2 cellular contexts compared by ENCODE assay signal in the genomic region with DNA sequence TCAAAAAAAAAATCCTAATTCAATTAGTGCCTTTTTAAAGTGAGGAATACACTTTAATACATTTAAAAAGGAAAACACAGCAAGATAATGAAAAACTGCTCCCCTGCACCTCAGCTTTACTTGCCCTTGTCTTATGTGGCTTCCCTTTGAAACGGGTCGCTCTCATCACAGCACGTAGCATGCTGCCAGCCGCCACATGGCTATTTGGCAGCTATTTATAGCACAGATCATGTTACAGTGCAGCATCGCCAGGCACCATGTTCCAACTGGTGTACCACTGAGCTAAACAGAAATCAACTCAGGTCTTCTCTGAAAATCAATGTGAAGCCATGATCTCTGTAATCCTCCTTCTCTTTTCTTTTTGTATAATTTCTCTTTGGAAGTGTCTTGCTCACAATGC.
TF ChIP-seq lines count a peak whose summit lies in the region.

No MANE protein-coding gene starts in this region.

TF ChIP-seq in IMR-90, 13 proteins besides CTCF, POLR2A, EP300 and RAD21 (continued from another document):
- no peak for TF ChIP-seq MAFK (IDR thresholded peaks at IDR 0.05; ENCODE audit: low read depth, low read length)
- no peak for TF ChIP-seq CHD1 (IDR thresholded peaks at IDR 0.05; ENCODE audit: low read depth, low read length)
- no peak for TF ChIP-seq RFX5 (IDR thresholded peaks at IDR 0.05; ENCODE audit: low read depth, low read length)
- TF ChIP-seq FOS (IDR thresholded peaks at IDR 0.05; ENCODE audit: low read depth, low read length) = no peak
- TF ChIP-seq, protein P1, sequence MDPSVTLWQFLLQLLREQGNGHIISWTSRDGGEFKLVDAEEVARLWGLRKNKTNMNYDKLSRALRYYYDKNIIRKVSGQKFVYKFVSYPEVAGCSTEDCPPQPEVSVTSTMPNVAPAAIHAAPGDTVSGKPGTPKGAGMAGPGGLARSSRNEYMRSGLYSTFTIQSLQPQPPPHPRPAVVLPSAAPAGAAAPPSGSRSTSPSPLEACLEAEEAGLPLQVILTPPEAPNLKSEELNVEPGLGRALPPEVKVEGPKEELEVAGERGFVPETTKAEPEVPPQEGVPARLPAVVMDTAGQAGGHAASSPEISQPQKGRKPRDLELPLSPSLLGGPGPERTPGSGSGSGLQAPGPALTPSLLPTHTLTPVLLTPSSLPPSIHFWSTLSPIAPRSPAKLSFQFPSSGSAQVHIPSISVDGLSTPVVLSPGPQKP (IDR thresholded peaks at IDR 0.05; ENCODE audit: borderline replicate concordance, low read depth, low read length) = no peak
- TF ChIP-seq RCOR1 (IDR thresholded peaks at IDR 0.05; ENCODE audit: insufficient replicate concordance, low read length) = no peak

TF ChIP-seq in H1, 55 proteins besides CTCF, POLR2A, EP300 and RAD21 (continued from another document):
- no peak for TF ChIP-seq TEAD4 (IDR thresholded peaks at IDR 0.05; ENCODE audit: low read depth, low read length)
TF ChIP-seq in H1: peak in this region for 1.
